ENCODE assay signal across 1 cellular context in the genomic region with DNA sequence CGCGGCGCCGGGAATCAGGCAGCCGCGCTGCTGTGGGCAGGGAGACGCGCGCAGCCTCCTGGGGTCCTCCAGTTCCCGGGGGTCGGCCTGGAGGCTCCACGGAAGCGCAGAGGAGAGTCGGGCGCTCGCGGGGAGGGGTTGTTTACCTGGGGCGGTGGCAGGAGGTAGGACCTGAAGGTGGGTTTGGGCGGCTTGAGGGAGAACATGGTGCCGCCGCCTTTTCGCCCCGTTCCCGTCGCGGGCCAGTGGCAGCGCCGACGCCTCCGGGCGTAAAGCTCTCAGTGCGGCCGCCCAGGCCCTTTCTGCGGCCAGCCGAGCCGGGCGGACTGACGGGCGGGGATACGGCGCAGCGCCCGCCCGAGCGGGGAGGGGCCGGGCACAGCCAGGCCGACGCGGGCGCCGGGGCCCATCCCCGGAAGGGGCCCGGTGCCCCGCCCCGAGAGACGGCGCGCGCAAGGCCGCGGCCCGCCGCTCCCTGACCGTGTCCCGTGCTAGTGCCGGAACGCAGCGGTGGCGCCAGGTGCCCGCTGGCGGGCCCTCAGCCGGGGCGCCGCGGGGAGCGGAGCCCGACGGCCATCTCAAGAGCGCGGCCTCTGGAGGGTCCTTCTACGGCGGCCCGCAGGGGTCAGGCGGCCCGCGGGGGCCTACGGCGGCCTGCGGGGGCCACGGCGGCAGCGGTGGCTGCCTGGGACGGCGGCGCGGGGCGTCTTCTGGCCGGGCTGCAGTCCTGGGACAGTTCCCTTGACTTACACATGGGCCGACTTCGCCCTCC.
TF ChIP-seq lines count a peak whose summit lies in the region.

A gene with protein sequence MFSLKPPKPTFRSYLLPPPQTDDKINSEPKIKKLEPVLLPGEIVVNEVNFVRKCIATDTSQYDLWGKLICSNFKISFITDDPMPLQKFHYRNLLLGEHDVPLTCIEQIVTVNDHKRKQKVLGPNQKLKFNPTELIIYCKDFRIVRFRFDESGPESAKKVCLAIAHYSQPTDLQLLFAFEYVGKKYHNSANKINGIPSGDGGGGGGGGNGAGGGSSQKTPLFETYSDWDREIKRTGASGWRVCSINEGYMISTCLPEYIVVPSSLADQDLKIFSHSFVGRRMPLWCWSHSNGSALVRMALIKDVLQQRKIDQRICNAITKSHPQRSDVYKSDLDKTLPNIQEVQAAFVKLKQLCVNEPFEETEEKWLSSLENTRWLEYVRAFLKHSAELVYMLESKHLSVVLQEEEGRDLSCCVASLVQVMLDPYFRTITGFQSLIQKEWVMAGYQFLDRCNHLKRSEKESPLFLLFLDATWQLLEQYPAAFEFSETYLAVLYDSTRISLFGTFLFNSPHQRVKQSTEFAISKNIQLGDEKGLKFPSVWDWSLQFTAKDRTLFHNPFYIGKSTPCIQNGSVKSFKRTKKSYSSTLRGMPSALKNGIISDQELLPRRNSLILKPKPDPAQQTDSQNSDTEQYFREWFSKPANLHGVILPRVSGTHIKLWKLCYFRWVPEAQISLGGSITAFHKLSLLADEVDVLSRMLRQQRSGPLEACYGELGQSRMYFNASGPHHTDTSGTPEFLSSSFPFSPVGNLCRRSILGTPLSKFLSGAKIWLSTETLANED (minus strand): TSS at position 328 of the 772 bp plus-strand sequence. CDS start 122 bp downstream, at position 206.

TF ChIP-seq in HepG2, 621 proteins besides CTCF, POLR2A, EP300 and RAD21 (continued from another document and continues in another):
- TF ChIP-seq PRDM15 (CRISPR knock-in tag; IDR thresholded peaks at IDR 0.05) (peak; percentile 7; the same call in 1 of the 2 replicates), KAT8 (CRISPR knock-in tag; IDR thresholded peaks at IDR 0.05) (no peak), SP4 (CRISPR knock-in tag; IDR thresholded peaks at IDR 0.05) (peak; percentile 82), ZEB1 (IDR thresholded peaks at IDR 0.05; ENCODE audit: insufficient replicate concordance, low read depth) (peak; percentile 45), SIN3B (IDR thresholded peaks at IDR 0.05; ENCODE audit: low read length) (no peak), HIVEP1 (CRISPR knock-in tag; IDR thresholded peaks at IDR 0.05) (no peak), HMG20B (CRISPR knock-in tag; conservative IDR thresholded peaks at IDR 0.05) (no peak), TBX2 (CRISPR knock-in tag; IDR thresholded peaks at IDR 0.05; ENCODE audit: borderline replicate concordance) (no peak; the same call in 1 of the 2 replicates), ZNF143 (CRISPR knock-in tag; IDR thresholded peaks at IDR 0.05) (peak; percentile 41; the same call in 1 of the 2 replicates), ZBTB38 (CRISPR knock-in tag; IDR thresholded peaks at IDR 0.05) (no peak), FOXK1 (CRISPR knock-in tag; IDR thresholded peaks at IDR 0.05; ENCODE audit: borderline replicate concordance, low read depth) (no peak), POGZ (CRISPR knock-in tag; IDR thresholded peaks at IDR 0.05) (no peak; the same call in 1 of the 2 replicates), HES4 (CRISPR knock-in tag; IDR thresholded peaks at IDR 0.05; ENCODE audit: borderline replicate concordance) (no peak), ZGPAT (CRISPR knock-in tag; IDR thresholded peaks at IDR 0.05) (peak; percentile 35; the same call in 1 of the 2 replicates), ZNF263 (CRISPR knock-in tag; IDR thresholded peaks at IDR 0.05) (peak; percentile 59; the same call in 1 of the 2 replicates), ATF6 (CRISPR knock-in tag; conservative IDR thresholded peaks at IDR 0.05) (no peak), BRD4 (CRISPR knock-in tag; IDR thresholded peaks at IDR 0.05) (peak; percentile 43; the same call in 1 of the 2 replicates), ZNF121 (CRISPR knock-in tag; IDR thresholded peaks at IDR 0.05) (0 out of 2 replicates have a peak, but pooled peaks have one; percentile 4), SCMH1 (CRISPR knock-in tag; IDR thresholded peaks at IDR 0.05; ENCODE audit: borderline replicate concordance) (no peak), ZBTB1 (CRISPR knock-in tag; IDR thresholded peaks at IDR 0.05; ENCODE audit: borderline replicate concordance) (no peak), SKI (IDR thresholded peaks at IDR 0.05; ENCODE audit: partially characterized antibody) (peak; percentile 82), ESRRA (CRISPR knock-in tag; IDR thresholded peaks at IDR 0.05; ENCODE audit: low read depth) (0 out of 2 replicates have a peak, but pooled peaks have one; percentile 15), ZNF430 (CRISPR knock-in tag; IDR thresholded peaks at IDR 0.05) (no peak), ZNF317 (CRISPR knock-in tag; IDR thresholded peaks at IDR 0.05) (no peak), ZNF383 (CRISPR knock-in tag; IDR thresholded peaks at IDR 0.05; ENCODE audit: borderline replicate concordance) (no peak), ZNF350 (CRISPR knock-in tag; IDR thresholded peaks at IDR 0.05; ENCODE audit: borderline replicate concordance, low read depth) (peak; percentile 32; the same call in 1 of the 2 replicates), GMEB1 (CRISPR knock-in tag; IDR thresholded peaks at IDR 0.05; ENCODE audit: borderline replicate concordance) (no peak), NCOA2 (CRISPR knock-in tag; IDR thresholded peaks at IDR 0.05) (no peak), ZNF225 (CRISPR knock-in tag; IDR thresholded peaks at IDR 0.05) (peak; percentile 61), ZFAT (CRISPR knock-in tag; conservative IDR thresholded peaks at IDR 0.05) (peak; percentile 68; the same call in 1 of the 2 replicates), ZNF543 (CRISPR knock-in tag; IDR thresholded peaks at IDR 0.05) (no peak), KMT2B (CRISPR knock-in tag; IDR thresholded peaks at IDR 0.05) (no peak), ZNF569 (CRISPR knock-in tag; IDR thresholded peaks at IDR 0.05; ENCODE audit: borderline replicate concordance) (no peak), TSC22D2 (CRISPR knock-in tag; IDR thresholded peaks at IDR 0.05; ENCODE audit: borderline replicate concordance) (no peak)
- TF ChIP-seq, protein P1, sequence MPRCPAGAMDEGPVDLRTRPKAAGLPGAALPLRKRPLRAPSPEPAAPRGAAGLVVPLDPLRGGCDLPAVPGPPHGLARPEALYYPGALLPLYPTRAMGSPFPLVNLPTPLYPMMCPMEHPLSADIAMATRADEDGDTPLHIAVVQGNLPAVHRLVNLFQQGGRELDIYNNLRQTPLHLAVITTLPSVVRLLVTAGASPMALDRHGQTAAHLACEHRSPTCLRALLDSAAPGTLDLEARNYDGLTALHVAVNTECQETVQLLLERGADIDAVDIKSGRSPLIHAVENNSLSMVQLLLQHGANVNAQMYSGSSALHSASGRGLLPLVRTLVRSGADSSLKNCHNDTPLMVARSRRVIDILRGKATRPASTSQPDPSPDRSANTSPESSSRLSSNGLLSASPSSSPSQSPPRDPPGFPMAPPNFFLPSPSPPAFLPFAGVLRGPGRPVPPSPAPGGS (CRISPR knock-in tag; IDR thresholded peaks at IDR 0.05): no peak
- TF ChIP-seq, protein P2, sequence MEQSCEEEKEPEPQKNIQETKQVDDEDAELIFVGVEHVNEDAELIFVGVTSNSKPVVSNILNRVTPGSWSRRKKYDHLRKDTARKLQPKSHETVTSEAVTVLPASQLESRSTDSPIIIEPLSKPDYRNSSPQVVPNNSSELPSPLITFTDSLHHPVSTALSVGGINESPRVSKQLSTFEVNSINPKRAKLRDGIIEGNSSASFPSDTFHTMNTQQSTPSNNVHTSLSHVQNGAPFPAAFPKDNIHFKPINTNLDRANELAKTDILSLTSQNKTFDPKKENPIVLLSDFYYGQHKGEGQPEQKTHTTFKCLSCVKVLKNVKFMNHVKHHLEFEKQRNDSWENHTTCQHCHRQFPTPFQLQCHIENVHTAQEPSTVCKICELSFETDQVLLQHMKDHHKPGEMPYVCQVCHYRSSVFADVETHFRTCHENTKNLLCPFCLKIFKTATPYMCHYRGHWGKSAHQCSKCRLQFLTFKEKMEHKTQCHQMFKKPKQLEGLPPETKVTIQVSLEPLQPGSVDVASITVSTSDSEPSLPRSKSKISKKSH (CRISPR knock-in tag; IDR thresholded peaks at IDR 0.05; ENCODE audit: borderline replicate concordance): peak; percentile 13; the same call in 1 of the 2 replicates
